8 cellular contexts compared by ENCODE assay signal in the genomic region with DNA sequence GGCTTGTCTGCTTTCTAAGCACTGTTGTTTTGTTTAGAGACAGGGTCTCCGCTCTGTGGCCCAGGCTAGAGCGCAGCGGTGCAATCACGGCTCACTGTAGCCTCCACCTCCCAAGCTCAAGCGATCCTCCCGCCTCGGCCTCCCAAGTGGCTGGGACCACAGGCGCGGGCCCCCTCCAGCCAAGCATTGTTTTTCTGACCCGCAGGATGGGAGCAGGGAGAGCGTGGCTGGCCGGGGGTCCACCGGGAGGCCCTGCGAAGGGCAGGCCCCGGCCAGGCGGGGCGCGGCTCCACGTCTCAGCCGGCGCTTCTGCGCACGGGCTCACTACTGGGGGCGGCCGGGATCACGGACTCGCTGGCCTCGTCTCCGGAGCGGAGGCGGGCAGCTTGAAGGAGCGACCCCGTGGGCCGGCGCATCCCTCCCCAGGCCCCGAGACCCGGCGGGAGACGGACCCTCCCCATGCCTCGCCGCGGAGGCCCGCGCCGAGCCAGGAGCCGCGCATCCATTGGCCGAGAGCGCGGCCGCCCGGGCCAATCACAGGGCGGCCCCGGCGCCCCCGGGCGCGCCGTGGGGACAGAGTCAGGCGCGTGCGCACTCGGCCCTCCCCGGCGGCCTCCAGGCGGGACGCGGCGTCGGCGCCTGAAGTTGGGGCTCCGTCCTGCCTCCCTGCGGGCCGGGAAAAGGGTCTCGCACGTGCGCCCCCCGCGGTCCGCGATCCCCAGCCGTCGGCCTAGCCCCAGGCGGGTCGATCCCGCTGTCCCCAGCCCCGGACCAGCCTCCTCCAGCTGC. TPM values are rescaled to one million over a fixed set of nuclear protein-coding genes. Genes with fewer than 3 reads are reported as not detected.
A peak's percentile ranks its signal among the peaks of the same experiment; 100 is the strongest.
DNase-seq lines count a peak whose midpoint lies in the region; ATAC-seq and TF ChIP-seq lines count a peak whose summit lies in the region.

No MANE protein-coding gene starts in this region.

- H4K20me1 ChIP-seq in GM23248 (ENCODE audit: insufficient read depth): no peaks in the 10 kb centered on the region

- 12 to 16% methylated on average over 36 to 58 of the region's 87 CpGs for WGBS in GM23248 (ENCODE audit: low coverage in 1 of 2, low lambda C conversion rate in 2 of 2, missing lambda C conversion rate in 2 of 2), 2 experiments

- H3K9ac ChIP-seq in GM23248 (peak overlapping the region; percentile 91), colonic mucosa (ENCODE audit: low read depth in 2 of 2, low read length in 2 of 2) (peak overlapping the region; percentile 70 to 98)

- H3K9me3 ChIP-seq in GM23248 (ENCODE audit: low read depth) (no peaks in the 10 kb centered on the region), colonic mucosa (no peaks in the 10 kb centered on the region), left lung (no peaks in the 10 kb centered on the region)

- TF ChIP-seq CTCF in colonic mucosa (IDR thresholded peaks at IDR 0.05) (no peak), left lung (IDR thresholded peaks at IDR 0.05) (no peak)

- H3K79me2 ChIP-seq in GM23248 (ENCODE audit: insufficient read depth): no peaks in the 10 kb centered on the region

- H3K27me3 ChIP-seq in GM23248 (replicated peaks; ENCODE audit: insufficient read depth) (0 out of 2 replicates have a peak, but pooled peaks cover 7% of the 10 kb centered on the region), colonic mucosa (peaks cover 4% of the 10 kb centered on the region), left lung (peaks cover 0 to 16% of the 10 kb centered on the region in 2 donors)

- H3F3A ChIP-seq in GM23248 (ENCODE audit: insufficient read depth): no peaks in the 10 kb centered on the region; the same call in 1 of the 2 replicates

- H3K27ac ChIP-seq in GM23248 (peak overlapping the region; percentile 27; the same call in 1 of the 2 replicates), colonic mucosa (peak overlapping the region; percentile 83), left lung (peak overlapping the region; percentile 83 to 87)

- H3K4me3 ChIP-seq in GM23248 (peak overlapping the region; percentile 73), colonic mucosa (peak overlapping the region; percentile 60), left lung (peak overlapping the region; percentile 53 to 81)

- H3K4me2 ChIP-seq in GM23248 (ENCODE audit: unreplicated experiment): peak overlapping the region; percentile 76

- in situ Hi-C loops in GM23248 (cut with MboI): no loop called here

- H3K36me3 ChIP-seq in GM23248 (ENCODE audit: low read depth) (no peaks in the 10 kb centered on the region), colonic mucosa (no peaks in the 10 kb centered on the region), left lung (no peaks in the 10 kb centered on the region)

- H2AFZ ChIP-seq in GM23248: peak overlapping the region; percentile 75

- DNase-seq in C1 segment of cervical spinal cord (lab: John Stamatoyannopoulos, UW) (peak in 11 of 14 donors; percentile 28 to 86 (median 48)), GM23248 (peak; percentile 92), NCI-H2107 treated with DMSO at 0.1 percent for 48 hours (lab: John Stamatoyannopoulos, UW; ENCODE audit: unreplicated experiment) (peak; percentile 47), colonic mucosa (peak; percentile 81), left lung (peak; percentile 80 to 93)
- DNase-seq in activated CD4-positive, alpha-beta T cell treated with anti-CD3 and anti-CD28 coated beads for 4 hours: peak; percentile 76 to 79
- DNase-seq in stimulated activated CD4-positive, alpha-beta T cell treated with anti-CD3 and anti-CD28 coated beads, Interleukin-2, amount 100 ng/mL, for 4 hours (ENCODE audit: low read depth): peak; percentile 76

- ATAC-seq in left lung (peak; percentile 89), HG03175 (IDR thresholded peaks at IDR 0.05; ENCODE audit: unreplicated experiment) (no peak)

- H3K4me1 ChIP-seq in GM23248 (ENCODE audit: insufficient read depth) (no peaks in the 10 kb centered on the region), colonic mucosa (peaks cover 16% of the 10 kb centered on the region), left lung (peaks cover 15 to 42% of the 10 kb centered on the region in 2 donors)

- intact Hi-C loops in colonic mucosa (cut with DNase I) (loop anchor here (5.0 kb wide), 1 partner anchor 195 kb away; no protein-coding TSS in a partner anchor), left lung (cut with DNase I) (loop anchor here (10.0 kb wide), 3 partner anchors 83 to 223 kb away; a partner anchor contains a TSS)

- H3K9me2 ChIP-seq in GM23248 (ENCODE audit: insufficient read depth): no peaks in the 10 kb centered on the region

RNA-seq across cellular contexts. Expression of a gene that starts 24.9 kb away (rescaled TPM):
- total RNA-seq in GM23248 (2014; rRNA removed; shearing (Covaris generic)): 8,476 and 9,349 TPM in 2 replicates
- 3,778 and 3,933 TPM in 2 replicates for polyA plus RNA-seq in GM23248 (2016; fragmentation: Nextera tagmentation; extraction: Ambion mirVana)
- 1,000 to 10,000 TPM; 4,489 to 4,790 TPM for total RNA-seq in colonic mucosa
- total RNA-seq in left lung: 1,000 to 10,000 TPM; 2,607 to 3,206 TPM

RNA-seq across cellular contexts. Expression of a gene that starts 40.5 kb away (rescaled TPM):
- 2.3 and 3.2 TPM in 2 replicates for total RNA-seq in GM23248 (2014; rRNA removed; shearing (Covaris generic))
- 0.23 and 0.48 TPM in 2 replicates for polyA plus RNA-seq in GM23248 (2016; fragmentation: Nextera tagmentation; extraction: Ambion mirVana)
- total RNA-seq in colonic mucosa: 1 to 10 TPM; 1.0 to 2.2 TPM
- 1 to 10 TPM; 2.1 to 3.4 TPM for total RNA-seq in left lung

Comparison
In these comparisons a context has a peak if more than half of its experiments do, and no peak if none do; other contexts are left out.
1. H3K27ac ChIP-seq: peak in every context shown above with its lines; median percentile 85 in left lung; 83 in colonic mucosa; 27 in GM23248.